ENCODE assay signal across 8 cellular contexts in the genomic region with DNA sequence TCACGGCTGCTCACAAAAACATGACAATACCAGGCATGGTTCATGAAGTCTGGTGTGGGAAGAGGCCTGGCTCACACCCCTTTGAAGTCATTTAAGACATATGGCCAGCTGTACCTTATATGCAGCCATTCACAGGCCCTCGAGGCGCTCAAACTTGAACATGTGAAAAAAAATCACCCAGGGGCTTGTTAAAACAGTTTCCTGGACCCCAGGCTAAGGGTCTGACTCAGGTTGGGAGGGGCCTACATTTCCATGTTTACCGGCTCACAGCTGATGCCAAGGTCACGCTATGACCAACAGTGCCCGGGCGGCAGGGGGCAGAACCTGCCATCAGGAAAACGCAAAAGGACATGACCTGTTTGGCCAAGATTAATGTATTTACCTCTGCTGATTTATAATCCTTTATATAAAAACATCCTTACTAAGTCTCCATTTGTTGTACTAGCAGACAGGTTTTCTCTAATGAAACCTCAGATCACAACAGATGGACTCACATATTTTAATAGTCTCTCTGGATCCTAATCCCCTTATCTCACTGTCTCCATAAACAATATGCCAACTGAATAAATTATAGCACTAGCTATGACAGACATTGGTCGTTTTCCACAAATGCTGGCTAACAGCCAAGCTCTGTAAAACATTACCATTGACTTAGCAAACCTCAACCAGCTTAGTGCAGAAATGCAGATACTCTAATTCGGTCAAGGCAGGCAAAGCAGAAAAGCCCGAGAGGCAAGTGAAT. TPM values are rescaled to one million over a fixed set of nuclear protein-coding genes. Genes with fewer than 3 reads are reported as not detected.
DNase-seq lines count a peak whose midpoint lies in the region; ATAC-seq lines count a peak whose summit lies in the region.

No MANE protein-coding gene starts in this region.

- peak overlapping the region; percentile 5 to 86 for H3K27ac Mint-ChIP-seq in effector memory CD8-positive, alpha-beta T cell
- peak overlapping the region in 9 of 10 donors; percentile 3 to 79 (median 30) for H3K27ac Mint-ChIP-seq in naive thymus-derived CD8-positive, alpha-beta T cell

- intact Hi-C loops in Right ventricle myocardium inferior (cut with DNase I), result loop anchor here (5.0 kb wide), 1 partner anchor 173 kb away; no protein-coding TSS in a partner anchor
- intact Hi-C loops in cardiac septum (cut with DNase I), result no loop called here
- intact Hi-C loops in posterior cingulate gyrus (cut with DNase I), result no loop called here

- H3K27me3 Mint-ChIP-seq in effector memory CD8-positive, alpha-beta T cell, result no peaks in the 10 kb centered on the region
- H3K27me3 Mint-ChIP-seq in naive thymus-derived CD8-positive, alpha-beta T cell, result no peaks in the 10 kb centered on the region

- H3K4me3 Mint-ChIP-seq in effector memory CD8-positive, alpha-beta T cell, result peak overlapping the region; percentile 39 to 54
- peak overlapping the region in 7 of 10 donors; percentile 3 to 59 (median 46) for H3K4me3 Mint-ChIP-seq in naive thymus-derived CD8-positive, alpha-beta T cell

- peak; percentile 18 for ATAC-seq in Right ventricle myocardium inferior
- no peak for ATAC-seq in effector memory CD8-positive, alpha-beta T cell (replicated peaks)
- no peak for ATAC-seq in naive thymus-derived CD8-positive, alpha-beta T cell

- POLR2A ChIA-PET in naive thymus-derived CD8-positive, alpha-beta T cell (lab: Charles Lee), result interaction anchor here (1.0 to 1.6 kb wide), 3 partner anchors 20 to 70 kb away, joined by 4 to 6 read pairs (median 4); a partner anchor contains a TSS

- no peaks in the 10 kb centered on the region for H3K9me3 Mint-ChIP-seq in effector memory CD8-positive, alpha-beta T cell
- H3K9me3 Mint-ChIP-seq in naive thymus-derived CD8-positive, alpha-beta T cell, result peaks cover 0 to 2% (median 0%) of the 10 kb centered on the region in 9 donors

- H3K36me3 Mint-ChIP-seq in effector memory CD8-positive, alpha-beta T cell (ENCODE audit: insufficient read depth), result peaks cover 75% of the 10 kb centered on the region
- peaks cover 0 to 17% (median 5%) of the 10 kb centered on the region in 3 donors for H3K36me3 Mint-ChIP-seq in naive thymus-derived CD8-positive, alpha-beta T cell

- no peak for DNase-seq in Right ventricle myocardium inferior (ENCODE audit: missing footprints)
- DNase-seq in cardiac septum (ENCODE audit: low spot score), result no peak
- DNase-seq in OCI-M1 (lab: John Stamatoyannopoulos, UW), result peak; percentile 64
- DNase-seq in effector memory CD8-positive, alpha-beta T cell, result no peak
- DNase-seq in naive thymus-derived CD8-positive, alpha-beta T cell, result no peak
- no peak for DNase-seq in hepatic stellate cell (ENCODE audit: low spot score)
- DNase-seq in posterior cingulate gyrus, result no peak
- no peak for DNase-seq in HPDE6-E6E7 (ENCODE audit: extremely low spot score)

- H3K4me1 Mint-ChIP-seq in effector memory CD8-positive, alpha-beta T cell (ENCODE audit: low read depth in 2 of 2), result peaks cover 61 to 71% of the 10 kb centered on the region in 2 donors
- H3K4me1 Mint-ChIP-seq in naive thymus-derived CD8-positive, alpha-beta T cell, result peaks cover 37 to 94% (median 83%) of the 10 kb centered on the region in 4 donors

RNA-seq across cellular contexts. Expression of a gene that starts 19.9 kb away (rescaled TPM):
- 203 TPM for total RNA-seq in Right ventricle myocardium inferior
- total RNA-seq in cardiac septum, result 141 TPM
- 100 to 1,000 TPM; 202 to 212 TPM for total RNA-seq in naive thymus-derived CD8-positive, alpha-beta T cell
- 100 to 1,000 TPM; 127 to 168 (median 143) TPM for polyA plus RNA-seq in naive thymus-derived CD8-positive, alpha-beta T cell
